ENCODE assay signal across 11 cellular contexts in genomic region chr1:219220945-219221344, GRCh38. TPM values are rescaled to one million over a fixed set of nuclear protein-coding genes. Genes with fewer than 3 reads are reported as not detected.
DNase-seq lines count a peak whose midpoint lies in the region; ATAC-seq and TF ChIP-seq lines count a peak whose summit lies in the region.
"Had no signal": no experiment of that assay in that cellular context is flagged by ENCODE, and none has a peak within 500 bp of the region (broad histone marks: within the 10 kb centered on the region; RNA-seq: fewer than 3 reads in every experiment).

No MANE protein-coding gene starts in this region.

- H3K4me3 ChIP-seq in fibroblast of the aortic adventitia (ENCODE audit: low read depth, low read length): no peak overlapping the region
- H3K4me3 ChIP-seq: SK-N-MC had no signal

- H3K4me3 Mint-ChIP-seq in naive thymus-derived CD8-positive, alpha-beta T cell: no peak overlapping the region
- H3K4me3 Mint-ChIP-seq: natural killer cell treated with Interleukin-12 subunit alpha and Interleukin-12 subunit beta and Interleukin-15 and Interleukin-18, amount 100 ng/mL, for 72 hours had no signal

- H3K27me3 Mint-ChIP-seq in naive thymus-derived CD8-positive, alpha-beta T cell: no peaks in the 10 kb centered on the region
- H3K27me3 Mint-ChIP-seq: natural killer cell treated with Interleukin-12 subunit alpha and Interleukin-12 subunit beta and Interleukin-15 and Interleukin-18, amount 100 ng/mL, for 72 hours had no signal

- POLR2A ChIA-PET in naive thymus-derived CD8-positive, alpha-beta T cell (lab: Charles Lee): no interaction called here

- peaks cover 4 to 26% (median 21%) of the 10 kb centered on the region in 3 donors for H3K36me3 Mint-ChIP-seq in naive thymus-derived CD8-positive, alpha-beta T cell

- no peak overlapping the region for H3K27ac Mint-ChIP-seq in naive thymus-derived CD8-positive, alpha-beta T cell
- H3K27ac Mint-ChIP-seq: natural killer cell treated with Interleukin-12 subunit alpha and Interleukin-12 subunit beta and Interleukin-15 and Interleukin-18, amount 100 ng/mL, for 72 hours had no signal

- peaks cover 0 to 6% (median 0%) of the 10 kb centered on the region in 4 donors for H3K4me1 Mint-ChIP-seq in naive thymus-derived CD8-positive, alpha-beta T cell

- DNase-seq in fibroblast of the aortic adventitia (ENCODE audit: low read depth): peak; percentile 26
- no peak for DNase-seq in NCI-H1436 treated with DMSO at 0.1 percent for 48 hours (lab: John Stamatoyannopoulos, UW)
- no peak for DNase-seq in activated gamma-delta T cell treated with Interleukin-2 at 50 U/mL for 16 hours
- no peak for DNase-seq in naive thymus-derived CD8-positive, alpha-beta T cell
- no peak for DNase-seq in DMS153 (lab: John Stamatoyannopoulos, UW)
- DNase-seq: KG1 had no signal

- peak; percentile 92 for ATAC-seq in GM18502 (IDR thresholded peaks at IDR 0.05; ENCODE audit: poor library complexity, unreplicated experiment)
- ATAC-seq in GM21515 (IDR thresholded peaks at IDR 0.05; ENCODE audit: unreplicated experiment): peak; percentile 97
- ATAC-seq in HG03175 (IDR thresholded peaks at IDR 0.05; ENCODE audit: unreplicated experiment): peak; percentile 94
- ATAC-seq in naive thymus-derived CD8-positive, alpha-beta T cell: no peak

- TF ChIP-seq CTCF in fibroblast of the aortic adventitia (IDR thresholded peaks at IDR 0.05; ENCODE audit: insufficient read depth, low read length): peak; percentile 21

- no peaks in the 10 kb centered on the region for H3K9me3 Mint-ChIP-seq in naive thymus-derived CD8-positive, alpha-beta T cell
- H3K9me3 Mint-ChIP-seq: natural killer cell treated with Interleukin-12 subunit alpha and Interleukin-12 subunit beta and Interleukin-15 and Interleukin-18, amount 100 ng/mL, for 72 hours had no signal

RNA-seq across cellular contexts. Expression of gene LYPLAL1, which starts 47.3 kb away (rescaled TPM):
- total RNA-seq in fibroblast of the aortic adventitia (ENCODE audit: low replicate concordance): 15.4 and 40.6 TPM in 2 replicates
- 10 to 100 TPM; 22.4 to 23.2 TPM for total RNA-seq in naive thymus-derived CD8-positive, alpha-beta T cell
- 10 to 100 TPM; 18.8 to 36.3 (median 27.3) TPM for polyA plus RNA-seq in naive thymus-derived CD8-positive, alpha-beta T cell

Comparison
In these comparisons a context has a peak if more than half of its experiments do, and no peak if none do; other contexts are left out.
1. ATAC-seq: peak in GM18502 (single experiment), GM21515 (single experiment) and HG03175 (single experiment); none in naive thymus-derived CD8-positive, alpha-beta T cell (0 of 2).